ENCODE assay signal across 24 cellular contexts in the genomic region with DNA sequence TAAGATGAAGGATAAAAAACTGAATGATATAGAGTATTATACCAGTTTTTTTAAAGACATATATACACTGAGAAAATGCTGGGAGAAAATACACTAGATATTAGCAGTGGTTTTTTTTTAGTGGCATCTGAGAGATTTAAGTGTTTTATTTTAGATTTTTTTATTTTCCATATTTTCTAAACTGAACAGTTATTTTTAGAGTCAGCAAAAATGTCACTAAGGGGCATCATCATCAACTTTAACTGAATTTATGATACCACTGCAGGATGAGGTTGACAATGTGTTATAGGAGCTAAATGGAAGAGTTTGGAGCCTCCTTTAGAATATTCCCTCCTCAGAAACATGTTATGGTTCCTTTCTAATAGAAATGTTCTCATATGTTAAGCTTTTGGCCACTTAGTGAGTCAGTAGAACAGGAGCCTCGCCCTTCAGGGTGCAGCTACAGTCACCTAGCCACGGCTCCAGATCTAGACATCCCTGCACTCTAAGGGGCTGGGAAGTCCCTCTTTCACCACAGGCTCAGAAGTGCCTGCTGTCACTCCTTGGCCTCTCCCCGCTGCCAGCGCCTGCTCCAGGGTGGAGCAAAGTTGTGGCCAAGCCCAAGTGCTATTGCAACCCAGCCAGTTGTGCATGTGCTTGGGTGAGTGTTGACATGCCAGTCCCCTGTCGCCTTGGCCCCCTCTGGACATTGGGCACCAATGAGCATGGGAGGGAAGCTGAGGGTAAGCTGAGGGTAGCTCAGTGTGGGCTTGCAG.
DNase-seq lines count a peak whose midpoint lies in the region; ATAC-seq and TF ChIP-seq lines count a peak whose summit lies in the region.
"Had no signal": no experiment of that assay in that cellular context is flagged by ENCODE, and none has a peak within 500 bp of the region (broad histone marks: within the 10 kb centered on the region; RNA-seq: fewer than 3 reads in every experiment).

No MANE protein-coding gene starts in this region.

- H3K27me3 Mint-ChIP-seq in MCF 10A (ENCODE audit: insufficient read depth, unreplicated experiment), result no peaks in the 10 kb centered on the region
- peaks cover 29% of the 10 kb centered on the region for H3K27me3 Mint-ChIP-seq in stimulated activated naive CD8-positive, alpha-beta T cell treated with anti-CD3 and anti-CD28 coated beads, Interleukin-15, amount 100 ng/mL, for 72 hours

- no peaks in the 10 kb centered on the region for H3K79me2 ChIP-seq in mammary epithelial cell (ENCODE audit: insufficient read depth, low read length)

- no peaks in the 10 kb centered on the region for H3K9me3 Mint-ChIP-seq in MCF 10A (ENCODE audit: unreplicated experiment)
- H3K9me3 Mint-ChIP-seq in stimulated activated naive CD8-positive, alpha-beta T cell treated with anti-CD3 and anti-CD28 coated beads, Interleukin-15, amount 100 ng/mL, for 72 hours, result no peaks in the 10 kb centered on the region
- H3K9me3 Mint-ChIP-seq: nephron progenitor cell; T-helper 1 cell treated with Interleukin-12 subunit alpha and Interleukin-12 subunit beta and Interleukin-4 antibody, amounts not matched to agents 30 μg/mL and 1 μg/mL, for 36 hours had no signal

- CTCF ChIA-PET in mammary epithelial cell (lab: Charles Lee; ENCODE audit: low non-redundant PET), result interaction anchor here (0.8 kb wide), 1 partner anchor 114 kb away, joined by 8 read pairs; no protein-coding TSS in a partner anchor
- CTCF ChIA-PET in MCF 10A (lab: Yijun Ruan, JAX), result interaction anchor here (0.5 to 4.8 kb wide), 2 partner anchors 231 to 490 kb away, joined by 4 to 55 read pairs; no protein-coding TSS in a partner anchor

- TF ChIP-seq CTCF in mammary epithelial cell (conservative IDR thresholded peaks at IDR 0.05 in 1 of 2, IDR thresholded peaks at IDR 0.05 in 1 of 2; ENCODE audit: extremely low read depth in 1 of 2, insufficient read depth in 1 of 2, low read depth in 1 of 2, low read length in 2 of 2), result no peak
- no peak for TF ChIP-seq CTCF in MCF 10A (IDR thresholded peaks at IDR 0.05; ENCODE audit: unreplicated experiment)
- TF ChIP-seq CTCF in RWPE2 (IDR thresholded peaks at IDR 0.05; ENCODE audit: poor library complexity, severe bottlenecking), result no peak

- no peak overlapping the region for H3K4me3 ChIP-seq in mammary epithelial cell (replicated peaks in 1 of 3; ENCODE audit: insufficient read depth in 1 of 3, low read depth in 2 of 3, low read length in 3 of 3)
- H3K4me3 ChIP-seq in RWPE2 (ENCODE audit: severe bottlenecking), result no peak overlapping the region
- H3K4me3 ChIP-seq: left lung, pancreas, SK-N-MC had no signal

- in situ Hi-C loops in mammary epithelial cell (cut with MboI; ENCODE audit: low sequenced_read_pairs in 2 of 2), result loop anchor here (10.0 to 25.0 kb wide), 3 partner anchors 128 to 322 kb away; a partner anchor contains a TSS

- H3K4me1 ChIP-seq in mammary epithelial cell (ENCODE audit: insufficient read depth, low read length) (peaks cover 8% of the 10 kb centered on the region), RWPE2 (ENCODE audit: insufficient read depth, poor library complexity, severe bottlenecking) (peaks cover under 1% of the 10 kb centered on the region)
- H3K4me1 ChIP-seq: left lung, pancreas had no signal

- peaks cover 43% of the 10 kb centered on the region for H3K36me3 Mint-ChIP-seq in MCF 10A (ENCODE audit: insufficient read depth, unreplicated experiment)

- DNase-seq in mammary epithelial cell (peak; percentile 76), MCF 10A (ENCODE audit: unreplicated experiment) (no peak), RWPE2 (ENCODE audit: low spot score) (no peak), epithelial cell of prostate (ENCODE audit: low read depth, low spot score) (peak; percentile 33), mesenteric fat pad (ENCODE audit: low spot score) (no peak)
- DNase-seq in stimulated activated naive CD8-positive, alpha-beta T cell treated with anti-CD3 and anti-CD28 coated beads, Interleukin-15, amount 100 ng/mL, for 72 hours, result no peak
- DNase-seq: activated CD4-positive, alpha-beta T cell treated with anti-CD3 and anti-CD28 coated beads for 4 hours; activated naive CD4-positive, alpha-beta T cell treated with anti-CD3 and anti-CD28 coated beads for 36 hours; activated T-cell treated with anti-CD3 and anti-CD28 coated beads, Interleukin-2, amount 50 U/mL, for 48 hours; caudate nucleus; DMS153; GDM1; MM.1S; NCI-H146; NCI-H2171 treated with DMSO at 0.1 percent for 48 hours; NCI-H524 treated with DMSO at 0.1 percent for 48 hours; nephron progenitor cell; pancreas had no signal

- H3K9me3 ChIP-seq in mammary epithelial cell (replicated peaks; ENCODE audit: insufficient read depth, low read length) (no peaks in the 10 kb centered on the region), RWPE2 (ENCODE audit: severe bottlenecking) (no peaks in the 10 kb centered on the region)
- H3K9me3 ChIP-seq: pancreas had no signal

- H3K9ac ChIP-seq in mammary epithelial cell (ENCODE audit: insufficient read depth, low read length), result no peak overlapping the region

- peaks cover 6% of the 10 kb centered on the region for H3K4me1 Mint-ChIP-seq in MCF 10A (ENCODE audit: insufficient read depth, unreplicated experiment)
- H3K4me1 Mint-ChIP-seq in stimulated activated naive CD8-positive, alpha-beta T cell treated with anti-CD3 and anti-CD28 coated beads, Interleukin-15, amount 100 ng/mL, for 72 hours, result no peaks in the 10 kb centered on the region
- H3K4me1 Mint-ChIP-seq: B cell had no signal

- no peak overlapping the region for H3K4me2 ChIP-seq in mammary epithelial cell (ENCODE audit: insufficient read depth, low read depth, low read length)

- POLR2A ChIA-PET in MCF 10A (lab: Yijun Ruan, JAX), result interaction anchor here (1.3 kb wide), 1 partner anchor 28 kb away, joined by 3 read pairs; no protein-coding TSS in a partner anchor

- H3K27ac Mint-ChIP-seq in MCF 10A (ENCODE audit: low read depth, unreplicated experiment), result no peak overlapping the region
- no peak overlapping the region for H3K27ac Mint-ChIP-seq in stimulated activated naive CD8-positive, alpha-beta T cell treated with anti-CD3 and anti-CD28 coated beads, Interleukin-15, amount 100 ng/mL, for 72 hours
- H3K27ac Mint-ChIP-seq: activated naive CD4-positive, alpha-beta T cell treated with anti-CD3 and anti-CD28 coated beads for 36 hours; B cell; nephron progenitor cell; T-helper 1 cell treated with Interleukin-12 subunit alpha and Interleukin-12 subunit beta and Interleukin-4 antibody, amounts not matched to agents 30 μg/mL and 1 μg/mL, for 36 hours had no signal

- peak; percentile 46; the same call in 2 of the 3 replicates for ATAC-seq in RWPE2 (ENCODE audit: low read depth)
- ATAC-seq in stimulated activated naive CD8-positive, alpha-beta T cell treated with anti-CD3 and anti-CD28 coated beads, Interleukin-15, amount 100 ng/mL, for 72 hours, result peak; percentile 49
- no peak for ATAC-seq in HG02763 (IDR thresholded peaks at IDR 0.05; ENCODE audit: unreplicated experiment)
- ATAC-seq in GM21576 (IDR thresholded peaks at IDR 0.05; ENCODE audit: unreplicated experiment), result no peak
- ATAC-seq: left lung, pancreas had no signal

- WGBS in mammary epithelial cell (ENCODE audit: low coverage, missing lambda C conversion rate), result 74% methylated on average over 5 of the region's 5 CpGs

- peak overlapping the region; percentile 13 for H2AFZ ChIP-seq in mammary epithelial cell (ENCODE audit: low read depth, low read length)

- H3K4me3 Mint-ChIP-seq in MCF 10A (ENCODE audit: unreplicated experiment), result no peak overlapping the region
- no peak overlapping the region for H3K4me3 Mint-ChIP-seq in stimulated activated naive CD8-positive, alpha-beta T cell treated with anti-CD3 and anti-CD28 coated beads, Interleukin-15, amount 100 ng/mL, for 72 hours
- H3K4me3 Mint-ChIP-seq: activated naive CD4-positive, alpha-beta T cell treated with anti-CD3 and anti-CD28 coated beads for 36 hours; B cell; nephron progenitor cell; T-helper 1 cell treated with Interleukin-12 subunit alpha and Interleukin-12 subunit beta and Interleukin-4 antibody, amounts not matched to agents 30 μg/mL and 1 μg/mL, for 36 hours had no signal

- intact Hi-C loops in mammary epithelial cell (cut with micrococcal nuclease), result loop anchor here (1.0 to 10.0 kb wide), 4 partner anchors 50 to 711 kb away; no protein-coding TSS in a partner anchor
- intact Hi-C loops in MCF 10A (cut with micrococcal nuclease), result no loop called here

- H3K27me3 ChIP-seq in mammary epithelial cell (ENCODE audit: insufficient read depth, low read length) (no peaks in the 10 kb centered on the region), RWPE2 (ENCODE audit: insufficient read depth, poor library complexity, severe bottlenecking) (no peaks in the 10 kb centered on the region)
- H3K27me3 ChIP-seq: left lung, pancreas had no signal

- dilution Hi-C loops in mammary epithelial cell (cut with HindIII; ENCODE audit: low sequenced_read_pairs), result no loop called here

- no TSS peak for BruUV-seq in mammary epithelial cell (replicated peaks; lab: Mats Ljungman, UMichigan)
- no TSS peak for BruUV-seq in MCF 10A (replicated peaks; lab: Mats Ljungman, UMichigan)

- H3K27ac ChIP-seq in mammary epithelial cell (ENCODE audit: insufficient read depth, low read depth, low read length) (peak overlapping the region; percentile 22), RWPE2 (ENCODE audit: poor library complexity, severe bottlenecking) (no peak overlapping the region), epithelial cell of prostate (no peak overlapping the region)
- H3K27ac ChIP-seq: left lung, pancreas, SK-N-MC had no signal

- H4K20me1 ChIP-seq in mammary epithelial cell (ENCODE audit: insufficient read depth, low read length), result no peaks in the 10 kb centered on the region

- no peaks in the 10 kb centered on the region for H3K36me3 ChIP-seq in mammary epithelial cell (ENCODE audit: insufficient read depth, low read length)
- no peaks in the 10 kb centered on the region; the same call in 1 of the 2 replicates for H3K36me3 ChIP-seq in RWPE2 (ENCODE audit: low read depth)
- H3K36me3 ChIP-seq: left lung, pancreas had no signal

Comparison
In these comparisons a context has a peak if more than half of its experiments do, and no peak if none do; other contexts are left out.
1. DNase-seq: peak in mammary epithelial cell (single experiment) and epithelial cell of prostate (single experiment); none in MCF 10A (single experiment), RWPE2 (single experiment), stimulated activated naive CD8-positive, alpha-beta T cell treated with anti-CD3 and anti-CD28 coated beads, Interleukin-15, amount 100 ng/mL, for 72 hours (0 of 2) and mesenteric fat pad (single experiment).
2. ATAC-seq: peak in RWPE2 (single experiment) and stimulated activated naive CD8-positive, alpha-beta T cell treated with anti-CD3 and anti-CD28 coated beads, Interleukin-15, amount 100 ng/mL, for 72 hours (single experiment); none in HG02763 (single experiment) and GM21576 (single experiment).